22 cellular contexts compared by ENCODE assay signal in the genomic region with DNA sequence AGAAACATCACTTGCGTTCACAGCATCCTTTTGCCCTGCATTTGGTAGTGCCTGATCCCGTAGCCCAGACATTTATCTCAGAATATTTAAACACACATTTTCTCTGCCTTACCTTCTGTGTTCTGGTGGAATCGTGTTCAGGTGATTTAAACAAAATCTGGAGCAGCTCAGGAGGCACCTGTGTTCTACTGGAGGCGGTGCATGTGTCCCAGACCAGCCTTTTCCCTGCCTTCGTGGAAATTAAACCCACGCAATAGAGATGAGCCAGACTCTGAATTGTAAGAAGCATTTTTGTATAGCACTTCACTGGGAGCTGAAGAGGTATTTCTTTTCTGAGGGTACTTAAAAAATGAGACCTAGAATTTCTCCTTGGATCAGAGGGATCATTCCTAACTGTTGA.
A peak's percentile ranks its signal among the peaks of the same experiment; 100 is the strongest.
DNase-seq lines count a peak whose midpoint lies in the region; ATAC-seq and TF ChIP-seq lines count a peak whose summit lies in the region.
"Had no signal": no experiment of that assay in that cellular context is flagged by ENCODE, and none has a peak within 500 bp of the region (broad histone marks: within the 10 kb centered on the region; RNA-seq: fewer than 3 reads in every experiment).

No MANE protein-coding gene starts in this region.

- TF ChIP-seq CTCF in left lung (IDR thresholded peaks at IDR 0.05) (no peak), parathyroid adenoma (IDR thresholded peaks at IDR 0.05) (no peak)

- H3K9me3 ChIP-seq in left lung (no peaks in the 10 kb centered on the region), parathyroid adenoma (ENCODE audit: control insufficient read depth, low read length) (no peaks in the 10 kb centered on the region)
- H3K9me3 ChIP-seq: A549, BE2C, Caco-2, HAP-1 had no signal

- no peak overlapping the region for H3K4me3 Mint-ChIP-seq in activated CD4-positive, alpha-beta T cell treated with anti-CD3 and anti-CD28 coated beads, Interleukin-2, amount 10 ng/mL, durations not matched to agents 24 days and 14 days
- H3K4me3 Mint-ChIP-seq: CD4-positive, CD25-positive, alpha-beta regulatory T cell; CD8-positive, alpha-beta T cell; HFFc6 had no signal

- H3K27ac Mint-ChIP-seq in activated CD4-positive, alpha-beta T cell treated with anti-CD3 and anti-CD28 coated beads, Interleukin-2, amount 10 ng/mL, durations not matched to agents 24 days and 14 days = no peak overlapping the region
- H3K27ac Mint-ChIP-seq: CD4-positive, CD25-positive, alpha-beta regulatory T cell; CD8-positive, alpha-beta T cell; HFFc6 had no signal

- H3K36me3 ChIP-seq in left lung = no peaks in the 10 kb centered on the region
- no peaks in the 10 kb centered on the region for H3K36me3 ChIP-seq in parathyroid adenoma (ENCODE audit: control insufficient read depth, insufficient read depth, low read length)
- H3K36me3 ChIP-seq: BE2C, HAP-1 had no signal

- H3K4me3 ChIP-seq in left lung = no peak overlapping the region
- no peak overlapping the region for H3K4me3 ChIP-seq in parathyroid adenoma (ENCODE audit: low read depth, low read length)
- H3K4me3 ChIP-seq: A549, GM12878, HAP-1 had no signal

- H3K27me3 ChIP-seq in left lung (no peaks in the 10 kb centered on the region), parathyroid adenoma (ENCODE audit: control insufficient read depth, insufficient read depth, low read length) (no peaks in the 10 kb centered on the region)
- H3K27me3 ChIP-seq: BE2C had no signal

- H3K9me3 Mint-ChIP-seq in activated CD4-positive, alpha-beta T cell treated with anti-CD3 and anti-CD28 coated beads, Interleukin-2, amount 10 ng/mL, durations not matched to agents 24 days and 14 days = no peaks in the 10 kb centered on the region
- H3K9me3 Mint-ChIP-seq: CD4-positive, CD25-positive, alpha-beta regulatory T cell; CD8-positive, alpha-beta T cell; HFFc6 had no signal

- peak overlapping the region; percentile 61 for H2AFZ ChIP-seq in parathyroid adenoma

- H3K4me2 ChIP-seq in parathyroid adenoma (ENCODE audit: low read length) = no peak overlapping the region

- H3K36me3 Mint-ChIP-seq in activated CD4-positive, alpha-beta T cell treated with anti-CD3 and anti-CD28 coated beads, Interleukin-2, amount 10 ng/mL, durations not matched to agents 24 days and 14 days (ENCODE audit: low read depth) = no peaks in the 10 kb centered on the region
- H3K36me3 Mint-ChIP-seq: CD4-positive, CD25-positive, alpha-beta regulatory T cell; CD8-positive, alpha-beta T cell had no signal

- H3K79me2 ChIP-seq in parathyroid adenoma = peaks cover 4% of the 10 kb centered on the region

- H3K4me1 ChIP-seq in left lung (no peaks in the 10 kb centered on the region), parathyroid adenoma (peaks cover 13% of the 10 kb centered on the region)
- H3K4me1 ChIP-seq: BE2C, Caco-2, HAP-1 had no signal

- peak; percentile 36 for ATAC-seq in left lung
- no peak for ATAC-seq in Right ventricle myocardium superior (ENCODE audit: poor library complexity)
- ATAC-seq in HG02852 (IDR thresholded peaks at IDR 0.05; ENCODE audit: unreplicated experiment) = no peak
- ATAC-seq: CD8-positive, alpha-beta T cell; GM12878 had no signal

- H3K4me1 Mint-ChIP-seq in activated CD4-positive, alpha-beta T cell treated with anti-CD3 and anti-CD28 coated beads, Interleukin-2, amount 10 ng/mL, durations not matched to agents 24 days and 14 days = peaks cover 16% of the 10 kb centered on the region
- H3K4me1 Mint-ChIP-seq: CD4-positive, CD25-positive, alpha-beta regulatory T cell had no signal

- no peak overlapping the region for H3K9ac ChIP-seq in parathyroid adenoma

- peaks cover 35% of the 10 kb centered on the region for H3K27me3 Mint-ChIP-seq in activated CD4-positive, alpha-beta T cell treated with anti-CD3 and anti-CD28 coated beads, Interleukin-2, amount 10 ng/mL, durations not matched to agents 24 days and 14 days

- peak; percentile 36 for DNase-seq in activated CD4-positive, alpha-beta T cell treated with anti-CD3 and anti-CD28 coated beads, Interleukin-2, amount 10 ng/mL, durations not matched to agents 24 days and 14 days
- DNase-seq in activated CD4-positive, alpha-beta T cell treated with anti-CD3 and anti-CD28 coated beads for 1 hour = no peak
- DNase-seq in left lung = no peak
- no peak for DNase-seq in Right ventricle myocardium superior
- DNase-seq in MV-4-11 (lab: John Stamatoyannopoulos, UW) = no peak
- DNase-seq: 8988T; ACHN; AML-193; BE2C; Caco-2; CD4-positive, CD25-positive, alpha-beta regulatory T cell; CD8-positive, alpha-beta T cell; DMS153; DND-41; GOT3; HFFc6 had no signal

- H3K27ac ChIP-seq in left lung (no peak overlapping the region), parathyroid adenoma (no peak overlapping the region)
- H3K27ac ChIP-seq: C4-2B had no signal

- intact Hi-C loops in activated CD4-positive, alpha-beta T cell treated with anti-CD3 and anti-CD28 coated beads, Interleukin-2, amount 10 ng/mL, durations not matched to agents 24 days and 14 days (cut with micrococcal nuclease) = no loop called here
- intact Hi-C loops in left lung (cut with DNase I) (no loop called here), Right ventricle myocardium superior (cut with DNase I) (no loop called here)
